8 cellular contexts compared by ENCODE assay signal in genomic region chr17:44308320-44308818, GRCh38. TPM values are rescaled to one million over a fixed set of nuclear protein-coding genes. Genes with fewer than 3 reads are reported as not detected.
DNase-seq lines count a peak whose midpoint lies in the region; ATAC-seq, FAIRE-seq and TF ChIP-seq lines count a peak whose summit lies in the region.

Gene RUNDC3A, plus strand, starts transcription at chr17:44308601. Its CDS starts 232 bp downstream, at chr17:44308833.

- no peak within 1 kb of the TSS for H3K27ac ChIP-seq in lung (ENCODE audit: low read depth in 1 of 2, low read length in 1 of 2)

- H3K9me3 ChIP-seq in lung (ENCODE audit: control insufficient read depth in 2 of 2, insufficient read depth in 1 of 2, low read length in 1 of 2) = no peaks in the 10 kb centered on the region

- peak within 1 kb of the TSS; percentile 16 for H3K4me3 ChIP-seq in lung

- no peaks in the 10 kb centered on the region for H3K36me3 ChIP-seq in lung (ENCODE audit: control insufficient read depth in 2 of 2, insufficient read depth in 2 of 2, low read length in 2 of 2)

- no peak for TF ChIP-seq CTCF in lung (IDR thresholded peaks at IDR 0.05; ENCODE audit: control extremely low read depth, extremely low read depth)

- FAIRE-seq in RCC 7860 (lab: Jason Lieb, UNC) = no peak

- WGBS in lung, 2 donors = 0 to 1% methylated on average over 12 to 38 of the region's 39 CpGs

- peak; percentile 93 for DNase-seq in Ammon's horn (ENCODE audit: low spot score)
- DNase-seq in NCI-H748 treated with DMSO at 0.1 percent for 48 hours (lab: John Stamatoyannopoulos, UW) = peak; percentile 60
- peak; percentile 62 to 72 (median 63) for DNase-seq in activated CD8-positive, alpha-beta memory T cell treated with anti-CD3 and anti-CD28 coated beads for 48 hours (ENCODE audit: low read depth in 2 of 3, low spot score in 2 of 3)
- peak; percentile 81 for DNase-seq in effector CD8-positive, alpha-beta T cell (lab: John Stamatoyannopoulos, UW)
- peak; percentile 84 for DNase-seq in lung (ENCODE audit: low spot score)
- DNase-seq in stimulated activated CD4-positive, alpha-beta T cell treated with anti-CD3 and anti-CD28 coated beads, Interleukin-4, amount 100 ng/mL, for 48 hours (ENCODE audit: low read depth in 2 of 2) = peak; percentile 78 to 82
- no peak for DNase-seq in RCC 7860 (ENCODE audit: low spot score)

- ATAC-seq in HG03045 (IDR thresholded peaks at IDR 0.05; ENCODE audit: unreplicated experiment) (peak; percentile 54), lung (ENCODE audit: insufficient read depth, low FRiP score) (peak; percentile 87)

- peaks cover 2 to 13% of the 10 kb centered on the region in 2 donors for H3K4me1 ChIP-seq in lung (ENCODE audit: control insufficient read depth in 2 of 2, insufficient read depth in 2 of 2, low read length in 2 of 2)

- H3K27me3 ChIP-seq in lung (ENCODE audit: control insufficient read depth, insufficient read depth) = peaks cover 6% of the 10 kb centered on the region

RNA-seq across cellular contexts. Expression of gene RUNDC3A, which starts in this region (rescaled TPM):
- total RNA-seq in lung = 1 to 10 TPM in 1 of 2 donors, under 1 TPM in 1; 0.61 to 4.9 TPM
- polyA plus RNA-seq in lung = under 1 TPM; 0.70 to 0.91 TPM
